In the genomic region with DNA sequence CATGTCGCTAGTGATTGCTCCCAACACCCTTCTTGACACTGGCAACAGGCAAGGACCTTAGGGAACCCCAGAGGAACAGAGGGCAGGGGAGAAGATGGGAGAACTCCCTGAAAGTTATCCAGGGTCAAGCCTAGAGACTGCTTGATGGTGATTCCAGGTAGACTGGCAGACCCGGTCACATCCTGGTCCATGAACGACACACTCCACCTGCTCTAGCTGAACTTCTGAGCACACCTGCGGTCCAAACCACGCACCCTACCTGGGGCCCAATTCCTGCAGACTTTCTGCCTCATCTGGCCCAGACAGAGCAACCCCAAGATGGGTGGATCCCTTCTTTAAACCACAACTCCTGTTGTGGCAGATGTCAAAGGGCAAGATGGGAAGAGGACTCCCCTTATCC, we compare ENCODE assay signal across 34 cellular contexts.
"Had no signal": no experiment of that assay in that cellular context is flagged by ENCODE, and none has a peak within 500 bp of the region (broad histone marks: within the 10 kb centered on the region; RNA-seq: fewer than 3 reads in every experiment).

No MANE protein-coding gene starts in this region.

- H3K4me3 ChIP-seq: MG63, PC-9 had no signal

- H3K4me1 Mint-ChIP-seq: activated CD4-positive, alpha-beta T cell treated with anti-CD3 and anti-CD28 coated beads, Interleukin-2, amount 10 ng/mL, durations not matched to agents 24 days and 14 days; activated naive CD8-positive, alpha-beta T cell treated with anti-CD3 and anti-CD28 coated beads, Interleukin-2, amount 50 U/mL, for 24 hours; brain had no signal

- H3K36me3 Mint-ChIP-seq: activated naive CD8-positive, alpha-beta T cell had no signal

- H3K27ac ChIP-seq: PC-9, VCaP had no signal

- DNase-seq: activated CD4-positive, alpha-beta T cell treated with anti-CD3 and anti-CD28 coated beads for 1 hour; activated CD4-positive, alpha-beta T cell treated with anti-CD3 and anti-CD28 coated beads, Interleukin-2, amount 10 ng/mL, durations not matched to agents 24 days and 14 days; activated CD4-positive, alpha-beta T cell treated with anti-CD3 and anti-CD28 coated beads, Interleukin-2, amount 50 U/mL, for 4 hours; activated CD4-positive, CD25-positive, alpha-beta regulatory T cell; activated CD8-positive, alpha-beta T cell treated with anti-CD3 and anti-CD28 coated beads for 36 hours; activated gamma-delta T cell; activated naive CD4-positive, alpha-beta T cell treated with Interleukin-2 at 50 U/mL for 16 hours; activated naive CD8-positive, alpha-beta T cell treated with anti-CD3 and anti-CD28 coated beads, Interleukin-2, amount 50 U/mL, for 24 hours; activated T-cell treated with anti-CD3 and anti-CD28 coated beads, Interleukin-2, amount 50 U/mL, for 1 hour; anterior cingulate cortex; caudate nucleus; cerebellar nuclear complex; Kasumi-1; KG1; MG63; NCI-H1048; NCI-H1105 treated with DMSO at 0.1 percent for 48 hours; NCI-H1436; NCI-H1694; NCI-H1930; NCI-H345; NCI-H526; NCI-H748 treated with DMSO at 0.1 percent for 48 hours; NK-92 treated with Interleukin-12 subunit alpha and Interleukin-12 subunit beta, amount 100 ng/mL, for 24 hours; PC-9; Right ventricle myocardium superior; SW 1271; T-helper 1 cell; T-helper 2 cell; T-helper 9 cell had no signal

- H3K9me3 ChIP-seq: MG63 had no signal

- H3K27me3 Mint-ChIP-seq: activated CD4-positive, alpha-beta T cell treated with anti-CD3 and anti-CD28 coated beads, Interleukin-2, amount 10 ng/mL, durations not matched to agents 24 days and 14 days; activated CD8-positive, alpha-beta T cell treated with anti-CD3 and anti-CD28 coated beads for 36 hours; activated naive CD8-positive, alpha-beta T cell; activated naive CD8-positive, alpha-beta T cell treated with anti-CD3 and anti-CD28 coated beads, Interleukin-2, amount 50 U/mL, for 24 hours had no signal

- H3K9me3 Mint-ChIP-seq: activated CD4-positive, alpha-beta T cell treated with anti-CD3 and anti-CD28 coated beads, Interleukin-2, amount 10 ng/mL, durations not matched to agents 24 days and 14 days; activated CD8-positive, alpha-beta T cell treated with anti-CD3 and anti-CD28 coated beads for 36 hours; activated naive CD8-positive, alpha-beta T cell treated with anti-CD3 and anti-CD28 coated beads, Interleukin-2, amount 50 U/mL, for 24 hours; activated T-helper 2 cell treated with anti-CD3 and anti-CD28 coated beads, Interferon-gamma antibody, Interleukin-2, Interleukin-4, amounts not matched to agents 10 μg/mL and 5 μg/mL and 100 μg/mL, durations not matched to agents 14 hours and 24 hours and 36 hours; brain had no signal

- H3K4me3 Mint-ChIP-seq: activated CD4-positive, alpha-beta T cell treated with anti-CD3 and anti-CD28 coated beads, Interleukin-2, amount 10 ng/mL, durations not matched to agents 24 days and 14 days; activated CD8-positive, alpha-beta T cell treated with anti-CD3 and anti-CD28 coated beads for 36 hours; activated naive CD8-positive, alpha-beta T cell; activated naive CD8-positive, alpha-beta T cell treated with anti-CD3 and anti-CD28 coated beads, Interleukin-2, amount 50 U/mL, for 24 hours; brain had no signal

- H3K27me3 ChIP-seq: MG63 had no signal

- H3K27ac Mint-ChIP-seq: activated CD4-positive, alpha-beta T cell treated with anti-CD3 and anti-CD28 coated beads, Interleukin-2, amount 10 ng/mL, durations not matched to agents 24 days and 14 days; activated CD8-positive, alpha-beta T cell treated with anti-CD3 and anti-CD28 coated beads for 36 hours; activated naive CD8-positive, alpha-beta T cell; activated naive CD8-positive, alpha-beta T cell treated with anti-CD3 and anti-CD28 coated beads, Interleukin-2, amount 50 U/mL, for 24 hours; activated T-helper 2 cell treated with anti-CD3 and anti-CD28 coated beads, Interferon-gamma antibody, Interleukin-2, Interleukin-4, amounts not matched to agents 10 μg/mL and 5 μg/mL and 100 μg/mL, durations not matched to agents 14 hours and 24 hours and 36 hours had no signal
